Comparison of ENCODE assay signal across 1 cellular context in the genomic region with DNA sequence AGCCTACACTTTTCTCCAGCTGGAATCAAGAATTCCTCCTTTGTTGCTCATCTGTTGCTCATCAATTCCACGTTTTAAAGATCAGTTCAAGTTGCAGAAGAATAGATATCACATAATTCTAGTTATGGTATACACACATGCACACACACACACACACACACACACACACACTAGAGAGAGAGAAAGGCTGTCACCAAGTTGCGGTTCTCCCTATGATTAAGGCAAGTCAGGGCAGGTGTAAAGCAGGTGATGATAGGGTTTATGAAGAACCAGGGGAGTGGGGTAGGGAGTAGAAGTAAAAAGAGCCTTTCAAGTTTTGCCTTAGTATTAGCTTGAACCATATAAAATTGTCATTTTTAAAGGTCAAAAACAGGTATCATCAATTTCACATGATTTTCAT.
TF ChIP-seq lines count a peak whose summit lies in the region.

No MANE protein-coding gene starts in this region.

TF ChIP-seq in A549, 52 proteins besides CTCF, POLR2A, EP300 and RAD21:
- TF ChIP-seq HOXB13 (CRISPR knock-in tag; IDR thresholded peaks at IDR 0.05; ENCODE audit: low read depth): no peak
- no peak for TF ChIP-seq HEYL (CRISPR knock-in tag; IDR thresholded peaks at IDR 0.05)
- TF ChIP-seq TP53 (CRISPR knock-in tag; IDR thresholded peaks at IDR 0.05): no peak
- no peak for TF ChIP-seq CBX2 (IDR thresholded peaks at IDR 0.05; ENCODE audit: borderline replicate concordance, low read depth)
- no peak for TF ChIP-seq GATA3 (IDR thresholded peaks at IDR 0.05; ENCODE audit: borderline replicate concordance)
- TF ChIP-seq ZC3H11A (IDR thresholded peaks at IDR 0.05): no peak
- TF ChIP-seq SMC3 (IDR thresholded peaks at IDR 0.05): no peak
- TF ChIP-seq NR3C1 (IDR thresholded peaks at IDR 0.05): no peak
- TF ChIP-seq TFCP2L1 (CRISPR knock-in tag; IDR thresholded peaks at IDR 0.05): no peak
- TF ChIP-seq PBX3 (IDR thresholded peaks at IDR 0.05): no peak
- TF ChIP-seq NFE2L2 (conservative IDR thresholded peaks at IDR 0.05; ENCODE audit: low read length): no peak
- no peak for TF ChIP-seq MAFK (IDR thresholded peaks at IDR 0.05; ENCODE audit: partially characterized antibody)
- TF ChIP-seq RNF2 (IDR thresholded peaks at IDR 0.05; ENCODE audit: borderline replicate concordance, low read depth): no peak
- no peak for TF ChIP-seq EHF (CRISPR knock-in tag; IDR thresholded peaks at IDR 0.05)
